In the genomic region with DNA sequence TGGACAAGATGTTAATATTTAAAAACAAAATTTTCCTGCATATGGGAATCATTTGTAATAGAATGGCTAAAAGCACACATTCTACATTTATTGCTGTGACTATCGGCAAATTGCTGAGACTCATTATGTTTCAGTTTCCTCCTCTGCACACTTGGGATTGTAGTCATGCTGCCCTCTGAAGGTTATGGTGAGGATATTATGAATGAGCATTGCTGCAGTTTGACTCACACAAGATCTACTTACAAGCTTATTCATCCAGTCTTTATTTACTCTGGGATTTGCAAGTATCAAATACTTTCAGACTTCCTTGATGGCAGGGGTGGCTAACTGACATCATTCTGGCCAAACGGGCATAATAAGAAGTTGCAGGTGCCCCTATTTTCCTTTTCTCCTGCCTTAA, we compare ENCODE assay signal across 8 cellular contexts. TPM values are rescaled to one million over a fixed set of nuclear protein-coding genes. Genes with fewer than 3 reads are reported as not detected.
DNase-seq lines count a peak whose midpoint lies in the region; ATAC-seq and TF ChIP-seq lines count a peak whose summit lies in the region.

No MANE protein-coding gene starts in this region.

- no peaks in the 10 kb centered on the region for H3K36me3 Mint-ChIP-seq in T-helper 2 cell treated with Interferon-gamma antibody and Interleukin-4, amounts not matched to agents 5 μg/mL and 100 μg/mL, for 36 hours (ENCODE audit: low read depth)

- no peak overlapping the region for H3K27ac ChIP-seq in HEK293 (ENCODE audit: extremely low read depth, low read depth, low read length)

- ATAC-seq in GM21526 (IDR thresholded peaks at IDR 0.05; ENCODE audit: low FRiP score, unreplicated experiment): no peak

- H3K9me3 Mint-ChIP-seq in T-helper 2 cell treated with Interferon-gamma antibody and Interleukin-4, amounts not matched to agents 5 μg/mL and 100 μg/mL, for 36 hours: no peaks in the 10 kb centered on the region

- no peak overlapping the region for H3K4me3 Mint-ChIP-seq in T-helper 2 cell treated with Interferon-gamma antibody and Interleukin-4, amounts not matched to agents 5 μg/mL and 100 μg/mL, for 36 hours

- no peaks in the 10 kb centered on the region for H3K9me3 ChIP-seq in HEK293 (ENCODE audit: control insufficient read depth, insufficient read depth, low read depth, low read length)

- POLR2A ChIA-PET in HEK293 (lab: Yijun Ruan, JAX): no interaction called here

- H3K27me3 Mint-ChIP-seq in T-helper 2 cell treated with Interferon-gamma antibody and Interleukin-4, amounts not matched to agents 5 μg/mL and 100 μg/mL, for 36 hours (ENCODE audit: low read depth): peaks cover 11% of the 10 kb centered on the region

- DNase-seq in CD1c-positive myeloid dendritic cell (ENCODE audit: extremely low spot score) (peak; percentile 57), fibroblast of the aortic adventitia (ENCODE audit: low read depth) (peak; percentile 92), retinal pigment epithelial cell (ENCODE audit: low read depth) (peak; percentile 83), D341Med (ENCODE audit: low spot score) (no peak), NCI-H128 (lab: John Stamatoyannopoulos, UW; ENCODE audit: unreplicated experiment) (no peak)
- peak; percentile 35 for DNase-seq in T-helper 2 cell treated with Interferon-gamma antibody and Interleukin-4, amounts not matched to agents 5 μg/mL and 100 μg/mL, for 36 hours (ENCODE audit: low spot score)

- H3K27ac Mint-ChIP-seq in T-helper 2 cell treated with Interferon-gamma antibody and Interleukin-4, amounts not matched to agents 5 μg/mL and 100 μg/mL, for 36 hours: no peak overlapping the region

- CTCF ChIA-PET in HEK293 (lab: Yijun Ruan, JAX): interaction anchor here (0.9 to 2.4 kb wide), 6 partner anchors 14 to 524 kb away, joined by 3 to 20 read pairs (median 3); no protein-coding TSS in a partner anchor

- no peaks in the 10 kb centered on the region for H3K36me3 ChIP-seq in HEK293 (ENCODE audit: control insufficient read depth in 2 of 2, insufficient read depth in 1 of 2, low read length in 2 of 2)

- peaks cover 10% of the 10 kb centered on the region for H3K4me1 Mint-ChIP-seq in T-helper 2 cell treated with Interferon-gamma antibody and Interleukin-4, amounts not matched to agents 5 μg/mL and 100 μg/mL, for 36 hours (ENCODE audit: low read depth)

- H3K4me1 ChIP-seq in HEK293 (ENCODE audit: control insufficient read depth, insufficient read depth, low read length): no peaks in the 10 kb centered on the region

- TF ChIP-seq CTCF in HEK293 (tag by site-specific recombination; IDR thresholded peaks at IDR 0.05): no peak
- TF ChIP-seq CTCF in fibroblast of the aortic adventitia (IDR thresholded peaks at IDR 0.05; ENCODE audit: insufficient read depth, low read length): peak; percentile 60
- TF ChIP-seq CTCF in retinal pigment epithelial cell (conservative IDR thresholded peaks at IDR 0.05; ENCODE audit: low read depth, low read length): peak; percentile 66

- H3K4me3 ChIP-seq in HEK293 (ENCODE audit: low read depth, low read length) (no peak overlapping the region), fibroblast of the aortic adventitia (ENCODE audit: low read depth, low read length) (no peak overlapping the region), retinal pigment epithelial cell (ENCODE audit: low read length) (no peak overlapping the region)

TF ChIP-seq in HEK293, 187 proteins besides CTCF, POLR2A, EP300 and RAD21:
- peak; percentile 63; the same call in 1 of the 2 replicates for TF ChIP-seq INSM2 (tag by site-specific recombination; IDR thresholded peaks at IDR 0.05)
- TF ChIP-seq ZEB2 (tag by site-specific recombination; IDR thresholded peaks at IDR 0.05): 0 out of 2 replicates have a peak, but pooled peaks have one; percentile 26
- TF ChIP-seq BCL11B (tag by site-specific recombination; IDR thresholded peaks at IDR 0.05; ENCODE audit: low read depth): no peak
- peak; percentile 8; the same call in 1 of the 2 replicates for TF ChIP-seq TSHZ1 (tag by site-specific recombination; IDR thresholded peaks at IDR 0.05; ENCODE audit: borderline replicate concordance)
- peak; percentile 23 for TF ChIP-seq ZNF654 (tag by site-specific recombination; IDR thresholded peaks at IDR 0.05; ENCODE audit: low read depth)

RNA-seq across cellular contexts. Expression of gene NFIL3, which starts 9.5 kb away (rescaled TPM):
- 18.8 and 21.4 TPM in 2 replicates for total RNA-seq in fibroblast of the aortic adventitia (ENCODE audit: low replicate concordance)

Comparison
In these comparisons a context has a peak if more than half of its experiments do, and no peak if none do; other contexts are left out.
1. DNase-seq: peak in CD1c-positive myeloid dendritic cell (single experiment), T-helper 2 cell treated with Interferon-gamma antibody and Interleukin-4, amounts not matched to agents 5 μg/mL and 100 μg/mL, for 36 hours (single experiment), fibroblast of the aortic adventitia (single experiment) and retinal pigment epithelial cell (single experiment); none in D341Med (single experiment) and NCI-H128 (single experiment).